Comparison of ENCODE assay signal across 8 cellular contexts in genomic region chr7:134458341-134458805, GRCh38. TPM values are rescaled to one million over a fixed set of nuclear protein-coding genes. Genes with fewer than 3 reads are reported as not detected.
DNase-seq lines count a peak whose midpoint lies in the region; ATAC-seq and TF ChIP-seq lines count a peak whose summit lies in the region.

No MANE protein-coding gene starts in this region.

- H3K36me3 Mint-ChIP-seq in activated CD8-positive, alpha-beta T cell treated with anti-CD3 and anti-CD28 coated beads for 36 hours (ENCODE audit: low read depth), result peaks cover 27% of the 10 kb centered on the region

- intact Hi-C loops in activated CD8-positive, alpha-beta T cell treated with anti-CD3 and anti-CD28 coated beads for 36 hours (cut with micrococcal nuclease), result no loop called here

- peak overlapping the region; percentile 73 for H3K9ac ChIP-seq in mesendoderm (ENCODE audit: low read length)

- POLR2A ChIA-PET in activated CD8-positive, alpha-beta T cell treated with anti-CD3 and anti-CD28 coated beads for 36 hours (lab: Charles Lee), result interaction anchor here (0.6 to 1.7 kb wide), 2 partner anchors 141 to 526 kb away, joined by 3 to 6 read pairs; partner anchors contain the start of gene SLC35B4

- H2AK5ac ChIP-seq in mesendoderm (ENCODE audit: low read length), result no peak overlapping the region

- H3K56ac ChIP-seq in mesendoderm (ENCODE audit: low read length), result peak overlapping the region; percentile 92

- H3K27me3 Mint-ChIP-seq in activated CD8-positive, alpha-beta T cell treated with anti-CD3 and anti-CD28 coated beads for 36 hours, result no peaks in the 10 kb centered on the region

- H2BK120ac ChIP-seq in mesendoderm (ENCODE audit: low read depth, low read length), result no peak overlapping the region

- DNase-seq in NCI-H1694 treated with DMSO at 0.1 percent for 48 hours (lab: John Stamatoyannopoulos, UW) (peak; percentile 25), NCI-H1694 (lab: John Stamatoyannopoulos, UW) (no peak), NCI-H2171 treated with DMSO at 0.1 percent for 48 hours (lab: John Stamatoyannopoulos, UW) (peak; percentile 29), mesendoderm (peak; percentile 74)
- peak; percentile 68 for DNase-seq in activated CD8-positive, alpha-beta T cell treated with anti-CD3 and anti-CD28 coated beads for 36 hours
- DNase-seq in effector memory CD4-positive, alpha-beta T cell, result peak; percentile 24 to 32 (median 26)
- peak; percentile 30 to 38 for DNase-seq in stimulated activated CD8-positive, alpha-beta memory T cell treated with anti-CD3 and anti-CD28 coated beads, Interleukin-2, amount 100 ng/mL, for 1 hour (ENCODE audit: low read depth in 2 of 2)

- no peaks in the 10 kb centered on the region for H3K27me3 ChIP-seq in effector memory CD4-positive, alpha-beta T cell (replicated peaks; ENCODE audit: control insufficient read depth, insufficient read depth, low read length, poor library complexity, severe bottlenecking)
- no peaks in the 10 kb centered on the region for H3K27me3 ChIP-seq in mesendoderm (ENCODE audit: insufficient read depth, low read length, poor library complexity)

- H3K9me3 Mint-ChIP-seq in activated CD8-positive, alpha-beta T cell treated with anti-CD3 and anti-CD28 coated beads for 36 hours, result no peaks in the 10 kb centered on the region

- H4K5ac ChIP-seq in mesendoderm (ENCODE audit: low read length), result no peak overlapping the region

- H3K36me3 ChIP-seq in effector memory CD4-positive, alpha-beta T cell (ENCODE audit: control insufficient read depth, insufficient read depth, low read length), result no peaks in the 10 kb centered on the region
- no peaks in the 10 kb centered on the region for H3K36me3 ChIP-seq in mesendoderm (ENCODE audit: control insufficient read depth, insufficient read depth, low read length)

- no peak overlapping the region for H3K23ac ChIP-seq in mesendoderm (ENCODE audit: low read length)

- CTCF ChIA-PET in activated CD8-positive, alpha-beta T cell treated with anti-CD3 and anti-CD28 coated beads for 36 hours (lab: Charles Lee), result interaction anchor here (0.9 to 4.6 kb wide), 9 partner anchors 11 to 175 kb away, joined by 3 to 29 read pairs (median 5); partner anchors contain the start of gene AKR1B15

- peaks cover 17% of the 10 kb centered on the region for H3K79me2 ChIP-seq in mesendoderm (ENCODE audit: control insufficient read depth, insufficient read depth, low read length)

- no peak overlapping the region for H2BK15ac ChIP-seq in mesendoderm (replicated peaks; ENCODE audit: low read depth)

- H3K27ac Mint-ChIP-seq in activated CD8-positive, alpha-beta T cell treated with anti-CD3 and anti-CD28 coated beads for 36 hours, result peak overlapping the region; percentile 61

- H3K27ac ChIP-seq in effector memory CD4-positive, alpha-beta T cell (ENCODE audit: insufficient read depth, low read length, poor library complexity, severe bottlenecking), result peak overlapping the region; percentile 60
- H3K27ac ChIP-seq in mesendoderm (ENCODE audit: low read depth, low read length), result no peak overlapping the region

- peaks cover 6% of the 10 kb centered on the region for H3K4me1 ChIP-seq in effector memory CD4-positive, alpha-beta T cell (ENCODE audit: control insufficient read depth, insufficient read depth, low read length, poor library complexity, severe bottlenecking)
- peaks cover 2% of the 10 kb centered on the region for H3K4me1 ChIP-seq in mesendoderm (ENCODE audit: control insufficient read depth, low read depth, low read length)

- peak overlapping the region; percentile 75 for H3K4me2 ChIP-seq in mesendoderm (ENCODE audit: low read length)

- H3K79me1 ChIP-seq in mesendoderm (ENCODE audit: low read length), result peaks cover 18% of the 10 kb centered on the region

- H2BK5ac ChIP-seq in mesendoderm (ENCODE audit: low read length), result no peak overlapping the region

- no peaks in the 10 kb centered on the region for H3K9me3 ChIP-seq in effector memory CD4-positive, alpha-beta T cell (ENCODE audit: control insufficient read depth, low read length)

- peak; percentile 22 for TF ChIP-seq CTCF in activated CD8-positive, alpha-beta T cell treated with anti-CD3 and anti-CD28 coated beads for 36 hours (IDR thresholded peaks at IDR 0.05)

- WGBS in mesendoderm (ENCODE audit: extremely low coverage, insufficient coverage, low lambda C conversion rate), result no CpG with 5 or more reads among the region's 37 CpGs

- peak overlapping the region; percentile 89 for H3K4me3 ChIP-seq in effector memory CD4-positive, alpha-beta T cell (ENCODE audit: insufficient read depth, low read depth, low read length, poor library complexity, severe bottlenecking)
- peak overlapping the region; percentile 70 for H3K4me3 ChIP-seq in mesendoderm (ENCODE audit: low read length)

- H3K4me3 Mint-ChIP-seq in activated CD8-positive, alpha-beta T cell treated with anti-CD3 and anti-CD28 coated beads for 36 hours, result peak overlapping the region; percentile 85

- peak; percentile 37 for ATAC-seq in HG02763 (IDR thresholded peaks at IDR 0.05; ENCODE audit: unreplicated experiment)
- ATAC-seq in activated CD8-positive, alpha-beta T cell treated with anti-CD3 and anti-CD28 coated beads for 36 hours, result peak; percentile 61

- H3K4ac ChIP-seq in mesendoderm (ENCODE audit: low read depth, low read length), result no peak overlapping the region

- H3K4me1 Mint-ChIP-seq in activated CD8-positive, alpha-beta T cell treated with anti-CD3 and anti-CD28 coated beads for 36 hours (ENCODE audit: low read depth), result peaks cover 52% of the 10 kb centered on the region

- H3K18ac ChIP-seq in mesendoderm (ENCODE audit: low read length), result peak overlapping the region; percentile 66

- H4K8ac ChIP-seq in mesendoderm (ENCODE audit: low read depth, low read length), result no peak overlapping the region

RNA-seq across cellular contexts. Expression of gene AKR1B1, which starts 0.5 kb away (rescaled TPM):
- total RNA-seq in activated CD8-positive, alpha-beta T cell treated with anti-CD3 and anti-CD28 coated beads for 36 hours, result 100 to 1,000 TPM; 106 to 108 TPM
- 132 TPM for polyA plus RNA-seq in mesendoderm (2013, experiment 1 of 2)
- polyA plus RNA-seq in mesendoderm (2013, experiment 2 of 2), result 136 TPM
